In genomic region chr19:45045671-45046353, GRCh38 we compare ENCODE assay signal across 14 cellular contexts. TPM values are rescaled to one million over a fixed set of nuclear protein-coding genes. Genes with fewer than 3 reads are reported as not detected.
DNase-seq lines count a peak whose midpoint lies in the region; ATAC-seq and TF ChIP-seq lines count a peak whose summit lies in the region.
"Had no signal": no experiment of that assay in that cellular context is flagged by ENCODE, and none has a peak within 500 bp of the region (broad histone marks: within the 10 kb centered on the region; RNA-seq: fewer than 3 reads in every experiment).

No MANE protein-coding gene starts in this region.

- CTCF ChIA-PET in activated CD8-positive, alpha-beta T cell treated with anti-CD3 and anti-CD28 coated beads, Interleukin-2, amount 10 ng/mL, durations not matched to agents 7 days and 5 days (lab: Charles Lee), result interaction anchor here (3.6 kb wide), 1 partner anchor 14 kb away, joined by 24 read pairs; no protein-coding TSS in a partner anchor

- H3K27me3 Mint-ChIP-seq in activated CD8-positive, alpha-beta T cell treated with anti-CD3 and anti-CD28 coated beads, Interleukin-2, amount 10 ng/mL, durations not matched to agents 7 days and 5 days (ENCODE audit: low read depth), result no peaks in the 10 kb centered on the region
- no peaks in the 10 kb centered on the region for H3K27me3 Mint-ChIP-seq in stimulated activated memory B cell treated with anti-CD40 and anti-IgM and Interleukin-4, amounts not matched to agents 10 μg/mL and 1 μg/mL and 100 μg/mL, for 72 hours

- H3K4me3 Mint-ChIP-seq in activated CD8-positive, alpha-beta T cell treated with anti-CD3 and anti-CD28 coated beads, Interleukin-2, amount 10 ng/mL, durations not matched to agents 7 days and 5 days, result no peak overlapping the region
- no peak overlapping the region for H3K4me3 Mint-ChIP-seq in stimulated activated memory B cell treated with anti-CD40 and anti-IgM and Interleukin-4, amounts not matched to agents 10 μg/mL and 1 μg/mL and 100 μg/mL, for 72 hours

- H3K27me3 ChIP-seq in BE2C, result no peaks in the 10 kb centered on the region

- no peak for TF ChIP-seq CTCF in BE2C (IDR thresholded peaks at IDR 0.05; ENCODE audit: low read depth, low read length)

- H3K36me3 Mint-ChIP-seq in activated CD8-positive, alpha-beta T cell treated with anti-CD3 and anti-CD28 coated beads, Interleukin-2, amount 10 ng/mL, durations not matched to agents 7 days and 5 days (ENCODE audit: low read depth), result peaks cover 45% of the 10 kb centered on the region
- peaks cover 50% of the 10 kb centered on the region for H3K36me3 Mint-ChIP-seq in stimulated activated memory B cell treated with anti-CD40 and anti-IgM and Interleukin-4, amounts not matched to agents 10 μg/mL and 1 μg/mL and 100 μg/mL, for 72 hours

- no peaks in the 10 kb centered on the region for H3K9me3 ChIP-seq in BE2C

- no peaks in the 10 kb centered on the region for H3K9me3 Mint-ChIP-seq in activated CD8-positive, alpha-beta T cell treated with anti-CD3 and anti-CD28 coated beads, Interleukin-2, amount 10 ng/mL, durations not matched to agents 7 days and 5 days (ENCODE audit: insufficient read depth)
- H3K9me3 Mint-ChIP-seq in stimulated activated memory B cell treated with anti-CD40 and anti-IgM and Interleukin-4, amounts not matched to agents 10 μg/mL and 1 μg/mL and 100 μg/mL, for 72 hours, result no peaks in the 10 kb centered on the region

- H3K4me3 ChIP-seq in BE2C (ENCODE audit: low read depth, low read length), result no peak overlapping the region

- H3K4me1 ChIP-seq in BE2C, result no peaks in the 10 kb centered on the region

- DNase-seq in DMS153 (lab: John Stamatoyannopoulos, UW) (peak; percentile 59), DMS153 treated with DMSO at 0.1 percent for 48 hours (lab: John Stamatoyannopoulos, UW; ENCODE audit: unreplicated experiment) (no peak), inferior parietal cortex (ENCODE audit: extremely low spot score) (peak; percentile 86), BE2C (no peak), SIG-M5 (lab: John Stamatoyannopoulos, UW) (no peak)
- DNase-seq in activated CD8-positive, alpha-beta T cell treated with anti-CD3 and anti-CD28 coated beads, Interleukin-2, amount 10 ng/mL, durations not matched to agents 7 days and 5 days, result no peak
- DNase-seq: activated gamma-delta T cell; effector CD8-positive, alpha-beta T cell; MV-4-11; OCI-M1 had no signal

- peaks cover 40% of the 10 kb centered on the region for H3K4me1 Mint-ChIP-seq in activated CD8-positive, alpha-beta T cell treated with anti-CD3 and anti-CD28 coated beads, Interleukin-2, amount 10 ng/mL, durations not matched to agents 7 days and 5 days (ENCODE audit: low read depth)
- peaks cover 73% of the 10 kb centered on the region for H3K4me1 Mint-ChIP-seq in stimulated activated memory B cell treated with anti-CD40 and anti-IgM and Interleukin-4, amounts not matched to agents 10 μg/mL and 1 μg/mL and 100 μg/mL, for 72 hours

- TF ChIP-seq POLR2A in GM18505 (IDR thresholded peaks at IDR 0.05; ENCODE audit: borderline replicate concordance, extremely low read depth, insufficient read depth, insufficient read length), result no peak

- peak overlapping the region; percentile 85 for H3K27ac Mint-ChIP-seq in activated CD8-positive, alpha-beta T cell treated with anti-CD3 and anti-CD28 coated beads, Interleukin-2, amount 10 ng/mL, durations not matched to agents 7 days and 5 days
- peak overlapping the region; percentile 85 for H3K27ac Mint-ChIP-seq in stimulated activated memory B cell treated with anti-CD40 and anti-IgM and Interleukin-4, amounts not matched to agents 10 μg/mL and 1 μg/mL and 100 μg/mL, for 72 hours

- ATAC-seq in activated CD8-positive, alpha-beta T cell treated with anti-CD3 and anti-CD28 coated beads, Interleukin-2, amount 10 ng/mL, durations not matched to agents 7 days and 5 days, result no peak
- ATAC-seq in stimulated activated memory B cell treated with anti-CD40 and anti-IgM and Interleukin-4, amounts not matched to agents 10 μg/mL and 1 μg/mL and 100 μg/mL, for 72 hours, result no peak
- no peak for ATAC-seq in GM18505 (IDR thresholded peaks at IDR 0.05; ENCODE audit: unreplicated experiment)
- ATAC-seq: HCT116 had no signal

- H3K36me3 ChIP-seq in BE2C, result peaks cover 47% of the 10 kb centered on the region

- POLR2A ChIA-PET in activated CD8-positive, alpha-beta T cell treated with anti-CD3 and anti-CD28 coated beads, Interleukin-2, amount 10 ng/mL, durations not matched to agents 7 days and 5 days (lab: Charles Lee), result interaction anchor here (0.6 kb wide), 1 partner anchor 29 kb away, joined by 3 read pairs; no protein-coding TSS in a partner anchor

RNA-seq across cellular contexts. Expression of gene CLASRP, which starts 7.0 kb away (rescaled TPM):
- total RNA-seq in activated CD8-positive, alpha-beta T cell treated with anti-CD3 and anti-CD28 coated beads, Interleukin-2, amount 10 ng/mL, durations not matched to agents 7 days and 5 days, result 10 to 100 TPM; 82.5 to 94.5 TPM
- polyA plus RNA-seq in BE2C (2012; ENCODE audit: insufficient read depth, insufficient read length, low read depth), result 134 TPM

RNA-seq across cellular contexts. Expression of gene ZNF296, which starts 30.5 kb away (rescaled TPM):
- total RNA-seq in activated CD8-positive, alpha-beta T cell treated with anti-CD3 and anti-CD28 coated beads, Interleukin-2, amount 10 ng/mL, durations not matched to agents 7 days and 5 days, result 1 to 10 TPM; 6.2 to 6.3 TPM
- 4.9 TPM for polyA plus RNA-seq in BE2C (2012; ENCODE audit: insufficient read depth, insufficient read length, low read depth)
- total RNA-seq: A172 had no signal

RNA-seq across cellular contexts. Expression of gene GEMIN7, which starts 33.2 kb away (rescaled TPM):
- total RNA-seq in activated CD8-positive, alpha-beta T cell treated with anti-CD3 and anti-CD28 coated beads, Interleukin-2, amount 10 ng/mL, durations not matched to agents 7 days and 5 days, result 10 to 100 TPM; 30.2 to 31.7 TPM
- 67.8 TPM for polyA plus RNA-seq in BE2C (2012; ENCODE audit: insufficient read depth, insufficient read length, low read depth)

RNA-seq across cellular contexts. Expression of gene RELB, which starts 44.5 kb away (rescaled TPM):
- total RNA-seq in activated CD8-positive, alpha-beta T cell treated with anti-CD3 and anti-CD28 coated beads, Interleukin-2, amount 10 ng/mL, durations not matched to agents 7 days and 5 days, result 10 to 100 TPM in 1 of 2 experiments, 1 to 10 TPM in 1; 8.7 to 10.2 TPM
- 4.6 TPM for polyA plus RNA-seq in BE2C (2012; ENCODE audit: insufficient read depth, insufficient read length, low read depth)

RNA-seq across cellular contexts. Expression of gene PPP1R37, which starts 47.2 kb away (rescaled TPM):
- total RNA-seq in activated CD8-positive, alpha-beta T cell treated with anti-CD3 and anti-CD28 coated beads, Interleukin-2, amount 10 ng/mL, durations not matched to agents 7 days and 5 days, result 10 to 100 TPM; 28.3 to 29.2 TPM
- 59.0 TPM for polyA plus RNA-seq in BE2C (2012; ENCODE audit: insufficient read depth, insufficient read length, low read depth)

Comparison
In these comparisons a context has a peak if more than half of its experiments do, and no peak if none do; other contexts are left out.
1. DNase-seq: peak in DMS153 (single experiment) and inferior parietal cortex (single experiment); none in DMS153 treated with DMSO at 0.1 percent for 48 hours (single experiment), activated CD8-positive, alpha-beta T cell treated with anti-CD3 and anti-CD28 coated beads, Interleukin-2, amount 10 ng/mL, durations not matched to agents 7 days and 5 days (single experiment), BE2C (single experiment) and SIG-M5 (single experiment).